ENCODE assay signal across 22 cellular contexts in the genomic region with DNA sequence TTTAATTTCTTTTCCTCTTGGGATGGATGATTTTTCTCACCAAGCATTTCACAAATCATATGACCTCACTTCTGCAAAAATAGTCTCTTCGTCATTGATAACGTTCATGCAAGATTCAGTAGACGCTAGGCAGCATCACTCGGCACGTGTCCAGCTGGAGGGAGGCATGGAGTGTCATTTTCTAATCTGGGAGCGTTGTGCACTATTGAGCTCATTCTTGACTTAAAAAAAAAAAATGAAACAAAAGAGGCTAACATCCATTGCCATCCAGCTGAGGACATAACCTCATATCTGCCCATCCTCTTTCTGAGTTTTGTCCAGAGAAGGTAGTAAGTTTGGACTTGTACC. TPM values are rescaled to one million over a fixed set of nuclear protein-coding genes. Genes with fewer than 3 reads are reported as not detected.
A peak's percentile ranks its signal among the peaks of the same experiment; 100 is the strongest.
DNase-seq lines count a peak whose midpoint lies in the region; ATAC-seq and TF ChIP-seq lines count a peak whose summit lies in the region.
"Had no signal": no experiment of that assay in that cellular context is flagged by ENCODE, and none has a peak within 500 bp of the region (broad histone marks: within the 10 kb centered on the region; RNA-seq: fewer than 3 reads in every experiment).

No MANE protein-coding gene starts in this region.

- ATAC-seq in PC-3, result no peak
- ATAC-seq: stimulated activated effector memory CD8-positive, alpha-beta T cell treated with anti-CD3 and anti-CD28 coated beads, Interleukin-12 subunit alpha, Interleukin-12 subunit beta, amount 100 ng/mL, for 72 hours had no signal

- H3K4me3 ChIP-seq in GM23248 (no peak overlapping the region), fibroblast of pulmonary artery (replicated peaks; ENCODE audit: low read depth, low read length) (no peak overlapping the region), right atrium auricular region (no peak overlapping the region), PC-3 (ENCODE audit: low read length) (no peak overlapping the region), coronary artery (no peak overlapping the region)
- H3K4me3 ChIP-seq: SJSA1 had no signal

- POLR2A ChIA-PET in PC-3 (lab: Charles Lee; ENCODE audit: unreplicated experiment), result no interaction called here

- H3K27me3 ChIP-seq in GM23248 (replicated peaks; ENCODE audit: insufficient read depth) (no peaks in the 10 kb centered on the region), right atrium auricular region (no peaks in the 10 kb centered on the region), PC-3 (ENCODE audit: low read length) (no peaks in the 10 kb centered on the region)
- H3K27me3 ChIP-seq: brain microvascular endothelial cell, SJSA1 had no signal

- no peak overlapping the region for H3K4me2 ChIP-seq in GM23248 (ENCODE audit: unreplicated experiment)
- H3K4me2 ChIP-seq in PC-3 (ENCODE audit: low read length), result no peak overlapping the region
- H3K4me2 ChIP-seq: KMS-11 had no signal

- no peaks in the 10 kb centered on the region for H4K20me1 ChIP-seq in GM23248 (ENCODE audit: insufficient read depth)
- H4K20me1 ChIP-seq in PC-3 (ENCODE audit: low read length), result no peaks in the 10 kb centered on the region

- H3K36me3 ChIP-seq in GM23248 (ENCODE audit: low read depth), result peaks cover 13% of the 10 kb centered on the region
- peaks cover 34% of the 10 kb centered on the region for H3K36me3 ChIP-seq in right atrium auricular region
- peaks cover 9% of the 10 kb centered on the region for H3K36me3 ChIP-seq in PC-3 (ENCODE audit: low read depth, low read length)

- H3K27ac ChIP-seq in GM23248 (peak overlapping the region; percentile 38), right atrium auricular region (peak overlapping the region; percentile 68 to 89), PC-3 (ENCODE audit: low read length) (no peak overlapping the region), coronary artery (no peak overlapping the region)
- H3K27ac ChIP-seq: brain microvascular endothelial cell, KMS-11, SJSA1 had no signal

- DNase-seq in GM23248 (peak; percentile 87), fibroblast of pulmonary artery (ENCODE audit: low read depth) (peak; percentile 93), right atrium auricular region (ENCODE audit: low spot score) (peak; percentile 91), occipital lobe (lab: John Stamatoyannopoulos, UW) (peak; percentile 56), PC-3 (no peak), DMS79 (lab: John Stamatoyannopoulos, UW) (no peak), coronary artery (ENCODE audit: low spot score) (no peak)
- no peak for DNase-seq in stimulated activated CD4-positive, alpha-beta T cell treated with anti-CD3 and anti-CD28 coated beads, Interleukin-1b, Interleukin-23, amount 100 ng/mL, for 48 hours
- DNase-seq: activated CD4-positive, CD25-positive, alpha-beta regulatory T cell treated with anti-CD3 and anti-CD28 coated beads, Interleukin-2, amount 50 U/mL, for 72 hours; activated naive CD8-positive, alpha-beta T cell treated with anti-CD3 and anti-CD28 coated beads, Interleukin-2, amount 10 ng/mL, durations not matched to agents 7 days and 5 days; brain microvascular endothelial cell; CD4-positive, CD25-positive, alpha-beta regulatory T cell; DMS153; mammary epithelial cell; NCI-H2029; NCI-H345; stimulated activated CD4-positive, alpha-beta T cell treated with anti-CD3 and anti-CD28 coated beads, Interleukin-15, amount 100 ng/mL, for 24 hours; T1000 had no signal

- H2AFZ ChIP-seq in GM23248 (no peak overlapping the region), PC-3 (ENCODE audit: low read length) (no peak overlapping the region)

- 14 to 21% methylated on average over 6 of the region's 6 CpGs for WGBS in GM23248 (ENCODE audit: low coverage in 1 of 2, low lambda C conversion rate in 2 of 2, missing lambda C conversion rate in 2 of 2), 2 experiments

- H3F3A ChIP-seq in GM23248 (ENCODE audit: insufficient read depth) (peaks cover 11% of the 10 kb centered on the region; the same call in 1 of the 2 replicates), PC-3 (ENCODE audit: low read length, unreplicated experiment) (no peaks in the 10 kb centered on the region)

- no peak overlapping the region for H3K9ac ChIP-seq in GM23248
- H3K9ac ChIP-seq in PC-3 (ENCODE audit: low read length), result no peak overlapping the region
- H3K9ac ChIP-seq: KMS-11 had no signal

- H3K9me3 ChIP-seq in GM23248 (ENCODE audit: low read depth) (no peaks in the 10 kb centered on the region), right atrium auricular region (no peaks in the 10 kb centered on the region), PC-3 (ENCODE audit: low read length) (no peaks in the 10 kb centered on the region)
- H3K9me3 ChIP-seq: SJSA1 had no signal

- TF ChIP-seq CTCF in fibroblast of pulmonary artery (IDR thresholded peaks at IDR 0.05; ENCODE audit: low read length, missing control alignments), result no peak
- TF ChIP-seq CTCF in right atrium auricular region (IDR thresholded peaks at IDR 0.05), result no peak
- no peak for TF ChIP-seq CTCF in PC-3 (conservative IDR thresholded peaks at IDR 0.05; ENCODE audit: low read depth, low read length)
- no peak for TF ChIP-seq CTCF in coronary artery (IDR thresholded peaks at IDR 0.05)

- BruUV-seq in PC-3 (replicated peaks; lab: Mats Ljungman, UMichigan), result no TSS peak

- CTCF ChIA-PET in PC-3 (lab: Charles Lee), result interaction anchor here (0.7 kb wide), 1 partner anchor 271 kb away, joined by 4 read pairs; no protein-coding TSS in a partner anchor

- H3K4me1 ChIP-seq in GM23248 (ENCODE audit: insufficient read depth) (peaks cover 7% of the 10 kb centered on the region), right atrium auricular region (peaks cover 0 to 11% of the 10 kb centered on the region in 2 donors), PC-3 (ENCODE audit: insufficient read depth, low read length) (no peaks in the 10 kb centered on the region)
- H3K4me1 ChIP-seq: SJSA1 had no signal

- intact Hi-C loops in PC-3 (cut with micrococcal nuclease), result no loop called here

- in situ Hi-C loops in GM23248 (cut with MboI), result no loop called here

- H3K9me2 ChIP-seq in GM23248 (ENCODE audit: insufficient read depth) (no peaks in the 10 kb centered on the region), PC-3 (replicated peaks; ENCODE audit: low read length) (no peaks in the 10 kb centered on the region)

- H3K79me2 ChIP-seq in GM23248 (ENCODE audit: insufficient read depth), result no peaks in the 10 kb centered on the region
- H3K79me2 ChIP-seq in PC-3 (ENCODE audit: low read length), result no peaks in the 10 kb centered on the region

RNA-seq across cellular contexts. Expression of a gene that starts 56.2 kb away (rescaled TPM):
- total RNA-seq in GM23248 (2014; rRNA removed; shearing (Covaris generic)), result 0.25 TPM in 1 of 2 replicates, not detected in the other
- polyA plus RNA-seq in GM23248 (2016; fragmentation: Nextera tagmentation; extraction: Ambion mirVana), result 0.30 and 0.51 TPM in 2 replicates
- total RNA-seq in right atrium auricular region, result 1 to 10 TPM in 1 of 2 donors, under 1 TPM in 1; 0.26 to 6.2 TPM
- total RNA-seq in occipital lobe, result not detected
- total RNA-seq in PC-3 (2014; rRNA removed), result 1.2 and 1.6 TPM in 2 replicates
- total RNA-seq: activated naive CD8-positive, alpha-beta T cell treated with anti-CD3 and anti-CD28 coated beads, Interleukin-2, amount 10 ng/mL, durations not matched to agents 7 days and 5 days; activated T-helper 1 cell treated with anti-CD3 and anti-CD28 coated beads, Interleukin-12 subunit alpha, Interleukin-12 subunit beta, Interleukin-2, Interleukin-4 antibody, amounts not matched to agents 30 ng/mL and 10 ng/mL and 1 ng/mL, durations not matched to agents 14 hours and 24 hours and 36 hours; CD4-positive, CD25-positive, alpha-beta regulatory T cell had no signal

Comparison
In these comparisons a context has a peak if more than half of its experiments do, and no peak if none do; other contexts are left out.
1. DNase-seq: peak in GM23248 (single experiment), fibroblast of pulmonary artery (single experiment), right atrium auricular region (single experiment) and occipital lobe (single experiment); none in stimulated activated CD4-positive, alpha-beta T cell treated with anti-CD3 and anti-CD28 coated beads, Interleukin-1b, Interleukin-23, amount 100 ng/mL, for 48 hours (single experiment), PC-3 (single experiment), DMS79 (single experiment) and coronary artery (single experiment).
2. H3K27ac ChIP-seq: peak in GM23248 (single experiment) and right atrium auricular region (2 of 2); none in PC-3 (single experiment) and coronary artery (0 of 2).